ENCODE assay signal across 10 cellular contexts in genomic region chr11:20156280-20156875, GRCh38. TPM values are rescaled to one million over a fixed set of nuclear protein-coding genes. Genes with fewer than 3 reads are reported as not detected.
DNase-seq lines count a peak whose midpoint lies in the region; ATAC-seq and TF ChIP-seq lines count a peak whose summit lies in the region.
"Had no signal": no experiment of that assay in that cellular context is flagged by ENCODE, and none has a peak within 500 bp of the region (broad histone marks: within the 10 kb centered on the region; RNA-seq: fewer than 3 reads in every experiment).

No MANE protein-coding gene starts in this region.

- ATAC-seq in GM18868 (IDR thresholded peaks at IDR 0.05; ENCODE audit: unreplicated experiment) (peak; percentile 52), WTC11 (peak; percentile 59), HG03354 (IDR thresholded peaks at IDR 0.05; ENCODE audit: poor library complexity, severe bottlenecking, unreplicated experiment) (no peak), GM18519 (IDR thresholded peaks at IDR 0.05; ENCODE audit: low FRiP score, unreplicated experiment) (no peak)
- ATAC-seq in effector memory CD8-positive, alpha-beta T cell (replicated peaks): peak; percentile 75

- no peaks in the 10 kb centered on the region for H3K9me3 Mint-ChIP-seq in WTC11
- peaks cover 4 to 16% of the 10 kb centered on the region in 2 donors for H3K9me3 Mint-ChIP-seq in effector memory CD8-positive, alpha-beta T cell

- peaks cover 58% of the 10 kb centered on the region for H3K4me1 Mint-ChIP-seq in WTC11
- H3K4me1 Mint-ChIP-seq in effector memory CD8-positive, alpha-beta T cell (ENCODE audit: low read depth in 2 of 2): peaks cover 18 to 20% of the 10 kb centered on the region in 2 donors

- no peak for TF ChIP-seq CTCF in WTC11 (IDR thresholded peaks at IDR 0.05)

- CTCF ChIA-PET in WTC11 (lab: Charles Lee): interaction anchor here (0.9 to 2.0 kb wide), 6 partner anchors 16 to 197 kb away, joined by 3 to 19 read pairs (median 4); no protein-coding TSS in a partner anchor

- H3K27ac Mint-ChIP-seq in WTC11: no peak overlapping the region
- H3K27ac Mint-ChIP-seq in effector memory CD8-positive, alpha-beta T cell: no peak overlapping the region

- POLR2A ChIA-PET in WTC11 (lab: Charles Lee): interaction anchor here (0.8 kb wide), 1 partner anchor 92 kb away, joined by 3 read pairs; no protein-coding TSS in a partner anchor

- no peaks in the 10 kb centered on the region for H3K36me3 Mint-ChIP-seq in WTC11
- H3K36me3 Mint-ChIP-seq in effector memory CD8-positive, alpha-beta T cell (ENCODE audit: insufficient read depth): peaks cover 18% of the 10 kb centered on the region

- peak overlapping the region; percentile 89 for H3K4me3 Mint-ChIP-seq in WTC11
- H3K4me3 Mint-ChIP-seq in effector memory CD8-positive, alpha-beta T cell: peak overlapping the region; percentile 75 to 86

- peak; percentile 81 for DNase-seq in WTC11 (ENCODE audit: low spot score)
- peak; percentile 26 to 31 (median 29) for DNase-seq in effector memory CD8-positive, alpha-beta T cell
- DNase-seq in stimulated activated CD4-positive, alpha-beta T cell treated with anti-CD3 and anti-CD28 coated beads, Interleukin-15, amount 100 ng/mL, for 24 hours: peak; percentile 68
- DNase-seq in nucleus accumbens (lab: John Stamatoyannopoulos, UW): no peak
- DNase-seq in NOMO-1 (lab: John Stamatoyannopoulos, UW; ENCODE audit: unreplicated experiment in 2 of 2): no peak
- DNase-seq: SIG-M5 had no signal

- peaks cover 82% of the 10 kb centered on the region for H3K27me3 Mint-ChIP-seq in WTC11 (ENCODE audit: low read depth)
- H3K27me3 Mint-ChIP-seq in effector memory CD8-positive, alpha-beta T cell: peaks cover 57 to 71% of the 10 kb centered on the region in 2 donors

TF ChIP-seq in WTC11, 78 proteins besides CTCF, POLR2A, EP300 and RAD21:
- no peak for TF ChIP-seq TP53 (CRISPR knock-in tag; IDR thresholded peaks at IDR 0.05)
- peak; percentile 45; the same call in 1 of the 2 replicates for TF ChIP-seq TEAD1 (CRISPR knock-in tag; IDR thresholded peaks at IDR 0.05)
- no peak for TF ChIP-seq E2F4 (CRISPR knock-in tag; IDR thresholded peaks at IDR 0.05; ENCODE audit: borderline replicate concordance, low read depth)
- 0 out of 2 replicates have a peak, but pooled peaks have one; percentile 6 for TF ChIP-seq USF2 (CRISPR knock-in tag; IDR thresholded peaks at IDR 0.05)
- peak; percentile 51 for TF ChIP-seq MAX (CRISPR knock-in tag; IDR thresholded peaks at IDR 0.05)
- peak; percentile 76 for TF ChIP-seq SP1 (CRISPR knock-in tag; conservative IDR thresholded peaks at IDR 0.05)
- TF ChIP-seq JUN (CRISPR knock-in tag; IDR thresholded peaks at IDR 0.05): no peak
TF ChIP-seq in WTC11: peak in this region for 4.

RNA-seq across cellular contexts. Expression of gene DBX1, which starts 3.9 kb away (rescaled TPM):
- 0.14 to 0.24 TPM (median 0.14 TPM) in 3 replicates for total RNA-seq in WTC11 (2021)
- total RNA-seq: kidney epithelial cell had no signal

Comparison
In these comparisons a context has a peak if more than half of its experiments do, and no peak if none do; other contexts are left out.
1. ATAC-seq: peak in GM18868 (single experiment), WTC11 (single experiment) and effector memory CD8-positive, alpha-beta T cell (single experiment); none in HG03354 (single experiment) and GM18519 (single experiment).
2. DNase-seq: peak in WTC11 (single experiment), effector memory CD8-positive, alpha-beta T cell (3 of 3) and stimulated activated CD4-positive, alpha-beta T cell treated with anti-CD3 and anti-CD28 coated beads, Interleukin-15, amount 100 ng/mL, for 24 hours (single experiment); none in nucleus accumbens (0 of 56) and NOMO-1 (0 of 2).